ENCODE assay signal across 19 cellular contexts in genomic region chr17:28497931-28498330, GRCh38. TPM values are rescaled to one million over a fixed set of nuclear protein-coding genes. Genes with fewer than 3 reads are reported as not detected.
DNase-seq lines count a peak whose midpoint lies in the region; ATAC-seq and TF ChIP-seq lines count a peak whose summit lies in the region.
"Had no signal": no experiment of that assay in that cellular context is flagged by ENCODE, and none has a peak within 500 bp of the region (broad histone marks: within the 10 kb centered on the region; RNA-seq: fewer than 3 reads in every experiment).

No MANE protein-coding gene starts in this region.

- no peaks in the 10 kb centered on the region for H3K79me1 ChIP-seq in H9 (ENCODE audit: insufficient read depth, low read depth, low read length, poor library complexity, severe bottlenecking)

- H3K4me2 ChIP-seq in H9 (ENCODE audit: insufficient read depth, insufficient read length, low read length) (peak overlapping the region; percentile 15), PC-3 (ENCODE audit: low read length) (peak overlapping the region; percentile 37; the same call in 1 of the 2 replicates)
- H3K4me2 ChIP-seq: hepatocyte had no signal

- peaks cover 18 to 40% of the 10 kb centered on the region in 2 experiments for H3K4me1 Mint-ChIP-seq in H9
- peaks cover 6% of the 10 kb centered on the region for H3K4me1 Mint-ChIP-seq in stimulated activated naive CD8-positive, alpha-beta T cell treated with anti-CD3 and anti-CD28 coated beads, Interleukin-15, amount 100 ng/mL, for 72 hours

- no peak overlapping the region for H3K56ac ChIP-seq in H9 (ENCODE audit: insufficient read length, low read depth, low read length)

- POLR2A ChIA-PET in PC-3 (lab: Charles Lee; ENCODE audit: unreplicated experiment) = no interaction called here

- CTCF ChIA-PET in PC-3 (lab: Charles Lee) = interaction anchor here (0.5 kb wide), 1 partner anchor 25 kb away, joined by 3 read pairs; the partner anchor contains the start of gene SLC13A2

- no peaks in the 10 kb centered on the region for H3F3A ChIP-seq in PC-3 (ENCODE audit: low read length, unreplicated experiment)

- H3K27me3 Mint-ChIP-seq in H9 (ENCODE audit: low read depth) = peaks cover 7% of the 10 kb centered on the region
- H3K27me3 Mint-ChIP-seq in stimulated activated naive CD8-positive, alpha-beta T cell treated with anti-CD3 and anti-CD28 coated beads, Interleukin-15, amount 100 ng/mL, for 72 hours = peaks cover 2% of the 10 kb centered on the region
- H3K27me3 Mint-ChIP-seq: naive thymus-derived CD4-positive, alpha-beta T cell had no signal

- H3K23me2 ChIP-seq in H9 (ENCODE audit: insufficient read length, low read depth, low read length, poor library complexity, severe bottlenecking) = no peaks in the 10 kb centered on the region

- no peaks in the 10 kb centered on the region for H4K20me1 ChIP-seq in H9 (ENCODE audit: control insufficient read depth, insufficient read depth, insufficient read length)
- H4K20me1 ChIP-seq in PC-3 (ENCODE audit: low read length) = no peaks in the 10 kb centered on the region

- no peak overlapping the region for H4K8ac ChIP-seq in H9 (replicated peaks; ENCODE audit: insufficient read length, low read depth, low read length)

- no peak overlapping the region for H3K18ac ChIP-seq in H9 (ENCODE audit: insufficient read length, low read depth, low read length)

- no peaks in the 10 kb centered on the region for H3K79me2 ChIP-seq in H9 (ENCODE audit: insufficient read depth, low read length)
- H3K79me2 ChIP-seq in PC-3 (ENCODE audit: low read length) = no peaks in the 10 kb centered on the region
- H3K79me2 ChIP-seq: hepatocyte had no signal

- no peak overlapping the region for H2BK15ac ChIP-seq in H9 (ENCODE audit: low read depth, low read length)

- ATAC-seq in PC-3 (no peak; the same call in 1 of the 2 replicates), lower lobe of right lung (peak; percentile 9 to 17)
- ATAC-seq in stimulated activated naive CD8-positive, alpha-beta T cell treated with anti-CD3 and anti-CD28 coated beads, Interleukin-15, amount 100 ng/mL, for 72 hours = no peak
- ATAC-seq: activated naive CD4-positive, alpha-beta T cell treated with anti-CD3 and anti-CD28 coated beads, Interleukin-2, amount 50 U/mL, for 72 hours; naive thymus-derived CD4-positive, alpha-beta T cell had no signal

- H3K14ac ChIP-seq in H9 (ENCODE audit: insufficient read depth, low read length) = no peak overlapping the region

- no peak overlapping the region for H2BK120ac ChIP-seq in H9 (ENCODE audit: low read depth, low read length, poor library complexity, severe bottlenecking)

- no peak overlapping the region for H3K4ac ChIP-seq in H9 (ENCODE audit: low read depth, low read length)

- H3K4me3 Mint-ChIP-seq in H9 = no peak overlapping the region
- H3K4me3 Mint-ChIP-seq in stimulated activated naive CD8-positive, alpha-beta T cell treated with anti-CD3 and anti-CD28 coated beads, Interleukin-15, amount 100 ng/mL, for 72 hours = no peak overlapping the region
- H3K4me3 Mint-ChIP-seq: naive thymus-derived CD4-positive, alpha-beta T cell had no signal

- BruUV-seq in PC-3 (replicated peaks; lab: Mats Ljungman, UMichigan) = no TSS peak

- H3K23ac ChIP-seq in H9 (ENCODE audit: insufficient read length, low read depth, low read length) = no peak overlapping the region

- H3K9me2 ChIP-seq in PC-3 (replicated peaks; ENCODE audit: low read length) = no peaks in the 10 kb centered on the region

- H3K9me3 ChIP-seq in H9 (ENCODE audit: control insufficient read depth, low read depth, low read length) (no peaks in the 10 kb centered on the region), PC-3 (ENCODE audit: low read length) (no peaks in the 10 kb centered on the region), lower lobe of right lung (no peaks in the 10 kb centered on the region)
- H3K9me3 ChIP-seq: left ventricle myocardium inferior, SJSA1 had no signal

- no peak overlapping the region for H2AFZ ChIP-seq in H9 (ENCODE audit: low read length)
- H2AFZ ChIP-seq in PC-3 (ENCODE audit: low read length) = no peak overlapping the region
- H2AFZ ChIP-seq: GM23248, hepatocyte had no signal

- no peak overlapping the region for H4K91ac ChIP-seq in H9 (ENCODE audit: insufficient read length, low read depth, low read length)

- H3K9me3 Mint-ChIP-seq in H9 = no peaks in the 10 kb centered on the region
- H3K9me3 Mint-ChIP-seq in stimulated activated naive CD8-positive, alpha-beta T cell treated with anti-CD3 and anti-CD28 coated beads, Interleukin-15, amount 100 ng/mL, for 72 hours = no peaks in the 10 kb centered on the region
- H3K9me3 Mint-ChIP-seq: activated naive CD4-positive, alpha-beta T cell treated with anti-CD3 and anti-CD28 coated beads, Interleukin-2, amount 50 U/mL, for 72 hours; naive thymus-derived CD4-positive, alpha-beta T cell had no signal

- no peak overlapping the region for H2BK12ac ChIP-seq in H9 (ENCODE audit: insufficient read length, low read depth, low read length)

- peaks cover 2% of the 10 kb centered on the region; the same call in 1 of the 2 replicates for H3K4me1 ChIP-seq in H9 (ENCODE audit: insufficient read depth, low read length)
- peaks cover 6% of the 10 kb centered on the region for H3K4me1 ChIP-seq in PC-3 (ENCODE audit: insufficient read depth, low read length)
- H3K4me1 ChIP-seq in lower lobe of right lung = no peaks in the 10 kb centered on the region
- H3K4me1 ChIP-seq: SJSA1 had no signal

- no peaks in the 10 kb centered on the region; a peak in 1 of 7 replicates for H3K36me3 Mint-ChIP-seq in H9 (ENCODE audit: insufficient read depth in 1 of 3, low read depth in 3 of 3)
- H3K36me3 Mint-ChIP-seq: activated naive CD4-positive, alpha-beta T cell treated with anti-CD3 and anti-CD28 coated beads, Interleukin-2, amount 50 U/mL, for 72 hours; naive thymus-derived CD4-positive, alpha-beta T cell had no signal

- H3K27ac Mint-ChIP-seq in H9 = no peak overlapping the region
- no peak overlapping the region for H3K27ac Mint-ChIP-seq in stimulated activated naive CD8-positive, alpha-beta T cell treated with anti-CD3 and anti-CD28 coated beads, Interleukin-15, amount 100 ng/mL, for 72 hours
- H3K27ac Mint-ChIP-seq: activated naive CD4-positive, alpha-beta T cell treated with anti-CD3 and anti-CD28 coated beads, Interleukin-2, amount 50 U/mL, for 72 hours; naive thymus-derived CD4-positive, alpha-beta T cell had no signal

- TF ChIP-seq CTCF in H9 (conservative IDR thresholded peaks at IDR 0.05) = no peak
- TF ChIP-seq CTCF in PC-3 (conservative IDR thresholded peaks at IDR 0.05; ENCODE audit: low read depth, low read length) = no peak
- no peak for TF ChIP-seq CTCF in lower lobe of right lung (IDR thresholded peaks at IDR 0.05)

- H3K27ac ChIP-seq in H9 (ENCODE audit: insufficient read length, low read depth, low read length) (no peak overlapping the region), PC-3 (ENCODE audit: low read length) (no peak overlapping the region), lower lobe of right lung (no peak overlapping the region)
- H3K27ac ChIP-seq: GM23248, hepatocyte, left ventricle myocardium inferior, SJSA1 had no signal

- WGBS in H9 (ENCODE audit: extremely low coverage, insufficient read length, low lambda C conversion rate) = no CpG with 5 or more reads among the region's 9 CpGs

- no peak overlapping the region for H2BK5ac ChIP-seq in H9 (ENCODE audit: insufficient read length, low read length)

- no peak overlapping the region for H2BK20ac ChIP-seq in H9 (ENCODE audit: low read depth, low read length, poor library complexity, severe bottlenecking)

- intact Hi-C loops in PC-3 (cut with micrococcal nuclease) (no loop called here), lower lobe of right lung (cut with DNase I) (loop anchor here (10.0 kb wide), 2 partner anchors 47 to 117 kb away; partner anchors contain the start of gene RSKR)

- no peak overlapping the region for H3K4me3 ChIP-seq in PC-3 (ENCODE audit: low read length)
- H3K4me3 ChIP-seq in lower lobe of right lung = no peak overlapping the region
- H3K4me3 ChIP-seq: GM23248, hepatocyte, left ventricle myocardium inferior, SJSA1 had no signal

- H3K9ac ChIP-seq in H9 (ENCODE audit: extremely low read depth, insufficient read length, low read length) (no peak overlapping the region), PC-3 (ENCODE audit: low read length) (no peak overlapping the region)
- H3K9ac ChIP-seq: GM23248 had no signal

- DNase-seq in COLO668 (lab: John Stamatoyannopoulos, UW; ENCODE audit: unreplicated experiment) (peak; percentile 24), H9 (peak; percentile 78), PC-3 (peak; percentile 58), lower lobe of right lung (no peak), UCSD-AML1 (lab: John Stamatoyannopoulos, UW; ENCODE audit: unreplicated experiment) (no peak), DMS114 treated with DMSO at 0.1 percent for 48 hours (lab: John Stamatoyannopoulos, UW; ENCODE audit: unreplicated experiment) (no peak)
- no peak for DNase-seq in NK-92 treated with Interleukin-12 subunit alpha and Interleukin-12 subunit beta, amount 100 ng/mL, for 24 hours (lab: John Stamatoyannopoulos, UW)
- no peak for DNase-seq in stimulated activated naive CD8-positive, alpha-beta T cell treated with anti-CD3 and anti-CD28 coated beads, Interleukin-15, amount 100 ng/mL, for 72 hours
- DNase-seq: activated T-cell treated with anti-CD3 and anti-CD28 coated beads, Interleukin-2, amount 50 U/mL, for 1 hour; effector CD4-positive, alpha-beta T cell; GM23248; left ventricle myocardium inferior; naive thymus-derived CD4-positive, alpha-beta T cell; NCI-H2081 treated with DMSO at 0.1 percent for 48 hours; T1000 had no signal

- H3T11ph ChIP-seq in H9 (ENCODE audit: low read length) = no peak overlapping the region

- H4K5ac ChIP-seq in H9 (ENCODE audit: insufficient read length, low read depth, low read length) = no peak overlapping the region

- H3K27me3 ChIP-seq in H9 (ENCODE audit: insufficient read depth, low read length) = no peaks in the 10 kb centered on the region
- H3K27me3 ChIP-seq in PC-3 (ENCODE audit: low read length) = no peaks in the 10 kb centered on the region
- no peaks in the 10 kb centered on the region for H3K27me3 ChIP-seq in lower lobe of right lung (ENCODE audit: low read depth)
- H3K27me3 ChIP-seq: hepatocyte had no signal

- H2AK5ac ChIP-seq in H9 (ENCODE audit: insufficient read length, low read length) = no peak overlapping the region

- H3K36me3 ChIP-seq in PC-3 (ENCODE audit: low read depth, low read length) = no peaks in the 10 kb centered on the region
- no peaks in the 10 kb centered on the region for H3K36me3 ChIP-seq in lower lobe of right lung
- H3K36me3 ChIP-seq: left ventricle myocardium inferior, SJSA1 had no signal

RNA-seq across cellular contexts. Expression of gene FOXN1, which starts 8.2 kb away (rescaled TPM):
- total RNA-seq in H9 (2021) (not detected in 2 replicates), PC-3 (2014; rRNA removed) (not detected in 2 replicates), lower lobe of right lung (0.15 TPM)
- total RNA-seq: activated naive CD4-positive, alpha-beta T cell treated with anti-CD3 and anti-CD28 coated beads, Interleukin-2, amount 50 U/mL, for 72 hours; Daoy; GM23248; hepatocyte; left ventricle myocardium inferior; naive thymus-derived CD4-positive, alpha-beta T cell; SJSA1 had no signal

RNA-seq across cellular contexts. Expression of gene SLC13A2, which starts 24.5 kb away (rescaled TPM):
- not detected in 2 replicates for total RNA-seq in H9 (2021)
- total RNA-seq in PC-3 (2014; rRNA removed) = not detected in 2 replicates
- not detected for total RNA-seq in lower lobe of right lung
- total RNA-seq: activated naive CD4-positive, alpha-beta T cell treated with anti-CD3 and anti-CD28 coated beads, Interleukin-2, amount 50 U/mL, for 72 hours; Daoy; GM23248; left ventricle myocardium inferior; naive thymus-derived CD4-positive, alpha-beta T cell; SJSA1 had no signal

RNA-seq across cellular contexts. Expression of gene UNC119, which starts 54.5 kb away (rescaled TPM):
- total RNA-seq in H9 (2021) = 36.9 and 38.3 TPM in 2 replicates
- 68.4 and 82.1 TPM in 2 replicates for total RNA-seq in PC-3 (2014; rRNA removed)
- 27.0 TPM for total RNA-seq in lower lobe of right lung

Comparison
In these comparisons a context has a peak if more than half of its experiments do, and no peak if none do; other contexts are left out.
1. DNase-seq: peak in COLO668 (single experiment), H9 (single experiment) and PC-3 (single experiment); none in lower lobe of right lung (single experiment), UCSD-AML1 (single experiment), NK-92 treated with Interleukin-12 subunit alpha and Interleukin-12 subunit beta, amount 100 ng/mL, for 24 hours (single experiment), stimulated activated naive CD8-positive, alpha-beta T cell treated with anti-CD3 and anti-CD28 coated beads, Interleukin-15, amount 100 ng/mL, for 72 hours (0 of 2) and DMS114 treated with DMSO at 0.1 percent for 48 hours (single experiment).
2. ATAC-seq: peak in lower lobe of right lung (2 of 2); none in PC-3 (single experiment) and stimulated activated naive CD8-positive, alpha-beta T cell treated with anti-CD3 and anti-CD28 coated beads, Interleukin-15, amount 100 ng/mL, for 72 hours (single experiment).